22 cellular contexts compared by ENCODE assay signal in genomic region chr10:110572862-110573261, GRCh38.
"Had no signal": no experiment of that assay in that cellular context is flagged by ENCODE, and none has a peak within 500 bp of the region (broad histone marks: within the 10 kb centered on the region; RNA-seq: fewer than 3 reads in every experiment).

No MANE protein-coding gene starts in this region.

- H3K36me3 ChIP-seq: prostate gland had no signal

- H3K27ac ChIP-seq: coronary artery, foreskin keratinocyte, left lung, prostate gland, skin epidermis, transverse colon had no signal

- H3K4me3 ChIP-seq: coronary artery, left lung, mucosa of descending colon, prostate gland, skin epidermis, transverse colon had no signal

- H3K4me3 Mint-ChIP-seq: activated CD4-positive, alpha-beta memory T cell treated with anti-CD3 and anti-CD28 coated beads, Interleukin-2, amount 10 ng/mL, durations not matched to agents 7 days and 5 days; activated naive CD4-positive, alpha-beta T cell treated with anti-CD3 and anti-CD28 coated beads, Interleukin-2, amount 10 ng/mL, durations not matched to agents 7 days and 5 days had no signal

- DNase-seq: activated CD4-positive, alpha-beta memory T cell treated with anti-CD3 and anti-CD28 coated beads, Interleukin-2, amount 10 ng/mL, durations not matched to agents 7 days and 5 days; activated CD4-positive, alpha-beta T cell treated with anti-CD3 and anti-CD28 coated beads for 4 hours; activated naive CD4-positive, alpha-beta T cell treated with anti-CD3 and anti-CD28 coated beads, Interleukin-2, amount 10 ng/mL, durations not matched to agents 7 days and 5 days; central memory CD4-positive, alpha-beta T cell; foreskin keratinocyte; glutamatergic neuron; hypothalamus; kidney; left lung; mucosa of descending colon; naive thymus-derived CD8-positive, alpha-beta T cell; occipital lobe; right cardiac atrium; stimulated activated CD4-positive, alpha-beta T cell treated with anti-CD3 and anti-CD28 coated beads, Interleukin-15, amount 100 ng/mL, for 24 hours; stimulated activated CD4-positive, alpha-beta T cell treated with anti-CD3 and anti-CD28 coated beads, Interleukin-4, amount 100 ng/mL, for 24 hours; stimulated activated naive CD4-positive, alpha-beta T cell treated with Interleukin-2 at 50 U/mL for 16 hours; T-cell; transverse colon had no signal

- H3K9me3 ChIP-seq: left lung, mucosa of descending colon, prostate gland, transverse colon had no signal

- ATAC-seq: foreskin keratinocyte; left lung; mucosa of descending colon; naive thymus-derived CD8-positive, alpha-beta T cell; right cardiac atrium; T-cell had no signal

- H3K27me3 Mint-ChIP-seq: activated CD4-positive, alpha-beta memory T cell treated with anti-CD3 and anti-CD28 coated beads, Interleukin-2, amount 10 ng/mL, durations not matched to agents 7 days and 5 days; activated naive CD4-positive, alpha-beta T cell treated with anti-CD3 and anti-CD28 coated beads, Interleukin-2, amount 10 ng/mL, durations not matched to agents 7 days and 5 days; naive thymus-derived CD8-positive, alpha-beta T cell; T-cell had no signal

- H3K27me3 ChIP-seq: foreskin keratinocyte, left lung, transverse colon had no signal

- H3K4me1 ChIP-seq: prostate gland had no signal

- H3K9me3 Mint-ChIP-seq: activated CD4-positive, alpha-beta memory T cell treated with anti-CD3 and anti-CD28 coated beads, Interleukin-2, amount 10 ng/mL, durations not matched to agents 7 days and 5 days; activated naive CD4-positive, alpha-beta T cell treated with anti-CD3 and anti-CD28 coated beads, Interleukin-2, amount 10 ng/mL, durations not matched to agents 7 days and 5 days; activated T-helper 2 cell treated with anti-CD3 and anti-CD28 coated beads, Interferon-gamma antibody, Interleukin-2, Interleukin-4, amounts not matched to agents 10 μg/mL and 5 μg/mL and 100 μg/mL, durations not matched to agents 14 hours and 24 hours and 36 hours; naive thymus-derived CD8-positive, alpha-beta T cell; T-cell had no signal

- H3K27ac Mint-ChIP-seq: activated CD4-positive, alpha-beta memory T cell treated with anti-CD3 and anti-CD28 coated beads, Interleukin-2, amount 10 ng/mL, durations not matched to agents 7 days and 5 days; activated naive CD4-positive, alpha-beta T cell treated with anti-CD3 and anti-CD28 coated beads, Interleukin-2, amount 10 ng/mL, durations not matched to agents 7 days and 5 days; activated T-helper 2 cell treated with anti-CD3 and anti-CD28 coated beads, Interferon-gamma antibody, Interleukin-2, Interleukin-4, amounts not matched to agents 10 μg/mL and 5 μg/mL and 100 μg/mL, durations not matched to agents 14 hours and 24 hours and 36 hours had no signal
